In genomic region chr16:1773703-1774455, GRCh38 we compare ENCODE assay signal across 8 cellular contexts. TPM values are rescaled to one million over a fixed set of nuclear protein-coding genes. Genes with fewer than 3 reads are reported as not detected.
DNase-seq lines count a peak whose midpoint lies in the region; ATAC-seq and TF ChIP-seq lines count a peak whose summit lies in the region.

No MANE protein-coding gene starts in this region.

- H3K27me3 ChIP-seq in HUES64 (ENCODE audit: insufficient read depth, low read length): no peaks in the 10 kb centered on the region

- TF ChIP-seq CTCF in activated B cell treated with CpG ODN at 0.5 μM for 24 hours (IDR thresholded peaks at IDR 0.05) (no peak), fibroblast of villous mesenchyme (IDR thresholded peaks at IDR 0.05; ENCODE audit: insufficient read depth, low read depth, low read length) (no peak), progenitor cell of endocrine pancreas (IDR thresholded peaks at IDR 0.05; ENCODE audit: unreplicated experiment) (peak; percentile 18)

- DNase-seq in CD1c-positive myeloid dendritic cell (ENCODE audit: extremely low spot score) (peak; percentile 58), activated B cell treated with CpG ODN at 0.5 μM for 24 hours (no peak), fibroblast of villous mesenchyme (ENCODE audit: low read depth) (peak; percentile 52), progenitor cell of endocrine pancreas (ENCODE audit: low spot score, unreplicated experiment) (no peak), NCI-H1436 treated with DMSO at 0.1 percent for 48 hours (lab: John Stamatoyannopoulos, UW) (no peak)

- H3K36me3 Mint-ChIP-seq in activated B cell treated with CpG ODN at 0.5 μM for 24 hours (ENCODE audit: low read depth): peaks cover 24% of the 10 kb centered on the region
- peaks cover 3% of the 10 kb centered on the region for H3K36me3 Mint-ChIP-seq in progenitor cell of endocrine pancreas (ENCODE audit: insufficient read depth)

- H3K27ac ChIP-seq in HUES64 (ENCODE audit: low read depth, low read length): peak overlapping the region; percentile 86; the same call in 1 of the 2 replicates

- H3K4me3 Mint-ChIP-seq in activated B cell treated with CpG ODN at 0.5 μM for 24 hours (peak overlapping the region; percentile 87), progenitor cell of endocrine pancreas (ENCODE audit: low read depth) (peak overlapping the region; percentile 94)

- H3K36me3 ChIP-seq in HUES64 (ENCODE audit: insufficient read depth, low read length): peaks cover 29% of the 10 kb centered on the region

- WGBS in HUES64: 33% methylated on average over 45 of the region's 45 CpGs

- peak overlapping the region; percentile 98 for H3K9ac ChIP-seq in HUES64 (ENCODE audit: low read depth, low read length)

- intact Hi-C loops in activated B cell treated with CpG ODN at 0.5 μM for 24 hours (cut with micrococcal nuclease): loop anchor here (1.0 to 5.0 kb wide), 5 partner anchors 8 to 432 kb away; partner anchors contain the start of genes HAGH, MAPK8IP3, NUBP2 and SPSB3

- H3K27ac Mint-ChIP-seq in activated B cell treated with CpG ODN at 0.5 μM for 24 hours (peak overlapping the region; percentile 56), progenitor cell of endocrine pancreas (peak overlapping the region; percentile 64)

- H3K27me3 Mint-ChIP-seq in activated B cell treated with CpG ODN at 0.5 μM for 24 hours: no peaks in the 10 kb centered on the region
- H3K27me3 Mint-ChIP-seq in progenitor cell of endocrine pancreas: no peaks in the 10 kb centered on the region

- H3K4me1 Mint-ChIP-seq in activated B cell treated with CpG ODN at 0.5 μM for 24 hours (peaks cover 24% of the 10 kb centered on the region), progenitor cell of endocrine pancreas (ENCODE audit: low read depth) (peaks cover 9% of the 10 kb centered on the region)

- CTCF ChIA-PET in activated B cell treated with CpG ODN at 0.5 μM for 24 hours (lab: Charles Lee): interaction anchor here (3.3 kb wide), 1 partner anchor 8 kb away, joined by 15 read pairs; the partner anchor contains the start of genes NUBP2 and SPSB3

- POLR2A ChIA-PET in activated B cell treated with CpG ODN at 0.5 μM for 24 hours (lab: Charles Lee): interaction anchor here (1.1 to 5.6 kb wide), 2 partner anchors 9 to 67 kb away, joined by 6 to 88 read pairs; partner anchors contain the start of genes NUBP2 and SPSB3

- H3K4me1 ChIP-seq in HUES64 (ENCODE audit: insufficient read depth, low read length): no peaks in the 10 kb centered on the region; the same call in 1 of the 2 replicates

- no peaks in the 10 kb centered on the region for H3K9me3 ChIP-seq in HUES64 (ENCODE audit: insufficient read depth, low read depth, low read length)

- H3K4me3 ChIP-seq in HUES64 (ENCODE audit: low read length) (peak overlapping the region; percentile 93), fibroblast of villous mesenchyme (ENCODE audit: low read depth, low read length) (peak overlapping the region; percentile 81)

- no peaks in the 10 kb centered on the region for H3K9me3 Mint-ChIP-seq in activated B cell treated with CpG ODN at 0.5 μM for 24 hours
- H3K9me3 Mint-ChIP-seq in progenitor cell of endocrine pancreas (ENCODE audit: low read depth): no peaks in the 10 kb centered on the region

- ATAC-seq in activated B cell treated with CpG ODN at 0.5 μM for 24 hours (ENCODE audit: low read depth) (no peak), HG02642 (IDR thresholded peaks at IDR 0.05; ENCODE audit: poor library complexity, unreplicated experiment) (no peak), GM21360 (IDR thresholded peaks at IDR 0.05; ENCODE audit: unreplicated experiment) (no peak)

RNA-seq across cellular contexts. Expression of gene MRPS34, which starts 0.9 kb away (rescaled TPM):
- 156 TPM for polyA plus RNA-seq in HUES64 (2013, experiment 1 of 2)
- polyA plus RNA-seq in HUES64 (2013, experiment 2 of 2): 160 TPM
- total RNA-seq in activated B cell treated with CpG ODN at 0.5 μM for 24 hours: 60.9 and 65.1 TPM in 2 replicates
- 52.7 and 67.0 TPM in 2 replicates for total RNA-seq in fibroblast of villous mesenchyme
- 77.2 and 84.6 TPM in 2 replicates for total RNA-seq in progenitor cell of endocrine pancreas

RNA-seq across cellular contexts. Expression of gene EME2, which starts 1.3 kb away (rescaled TPM):
- 10.4 TPM for polyA plus RNA-seq in HUES64 (2013, experiment 1 of 2)
- polyA plus RNA-seq in HUES64 (2013, experiment 2 of 2): 7.4 TPM
- total RNA-seq in activated B cell treated with CpG ODN at 0.5 μM for 24 hours: 37.1 and 49.9 TPM in 2 replicates
- 13.9 and 15.5 TPM in 2 replicates for total RNA-seq in fibroblast of villous mesenchyme
- 50.6 and 53.4 TPM in 2 replicates for total RNA-seq in progenitor cell of endocrine pancreas

RNA-seq across cellular contexts. Expression of gene NME3, which starts 2.5 kb away (rescaled TPM):
- polyA plus RNA-seq in HUES64 (2013, experiment 1 of 2): 44.1 TPM
- polyA plus RNA-seq in HUES64 (2013, experiment 2 of 2): 38.9 TPM
- 54.1 and 57.8 TPM in 2 replicates for total RNA-seq in activated B cell treated with CpG ODN at 0.5 μM for 24 hours
- 41.2 and 63.9 TPM in 2 replicates for total RNA-seq in fibroblast of villous mesenchyme
- total RNA-seq in progenitor cell of endocrine pancreas: 34.4 and 35.3 TPM in 2 replicates

RNA-seq across cellular contexts. Expression of gene SPSB3, which starts 8.5 kb away (rescaled TPM):
- polyA plus RNA-seq in HUES64 (2013, experiment 1 of 2): 19.3 TPM
- 19.5 TPM for polyA plus RNA-seq in HUES64 (2013, experiment 2 of 2)
- total RNA-seq in activated B cell treated with CpG ODN at 0.5 μM for 24 hours: 36.4 and 40.3 TPM in 2 replicates
- total RNA-seq in fibroblast of villous mesenchyme: 20.3 and 25.5 TPM in 2 replicates
- total RNA-seq in progenitor cell of endocrine pancreas: 47.8 and 50.2 TPM in 2 replicates

RNA-seq across cellular contexts. Expression of gene NUBP2, which starts 8.9 kb away (rescaled TPM):
- 49.1 TPM for polyA plus RNA-seq in HUES64 (2013, experiment 1 of 2)
- 49.4 TPM for polyA plus RNA-seq in HUES64 (2013, experiment 2 of 2)
- total RNA-seq in activated B cell treated with CpG ODN at 0.5 μM for 24 hours (53.7 and 54.2 TPM in 2 replicates), fibroblast of villous mesenchyme (54.8 and 78.0 TPM in 2 replicates), progenitor cell of endocrine pancreas (59.9 and 65.4 TPM in 2 replicates)

Comparison
In these comparisons a context has a peak if more than half of its experiments do, and no peak if none do; other contexts are left out.
1. DNase-seq: peak in CD1c-positive myeloid dendritic cell (single experiment) and fibroblast of villous mesenchyme (single experiment); none in activated B cell treated with CpG ODN at 0.5 μM for 24 hours (single experiment), progenitor cell of endocrine pancreas (single experiment) and NCI-H1436 treated with DMSO at 0.1 percent for 48 hours (single experiment).